Comparison of ENCODE assay signal across 1 cellular context in the genomic region with DNA sequence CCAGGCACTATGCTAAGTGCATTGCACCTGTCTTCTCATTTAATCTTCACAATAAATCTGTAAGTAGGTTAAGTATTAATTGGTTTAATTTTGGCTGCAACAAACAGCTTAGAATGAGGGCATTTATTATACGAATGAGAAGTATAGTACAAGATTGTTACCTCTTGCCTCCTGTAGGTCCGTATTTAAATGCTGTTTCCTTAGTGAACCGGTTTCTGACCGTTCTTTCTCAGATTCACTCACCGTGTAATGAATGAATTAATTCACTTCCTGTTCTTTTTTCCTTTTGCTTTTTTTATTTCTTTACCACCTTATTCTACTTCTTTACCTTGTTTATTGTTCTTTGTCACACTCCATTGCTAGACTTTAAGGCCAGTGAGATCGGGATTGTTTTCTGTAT.
TF ChIP-seq lines count a peak whose summit lies in the region.

No MANE protein-coding gene starts in this region.

TF ChIP-seq in GM12878, 131 proteins besides CTCF, POLR2A, EP300 and RAD21 (continued from another document):
- TF ChIP-seq ZNF687 (IDR thresholded peaks at IDR 0.05) (no peak), FOXM1 (IDR thresholded peaks at IDR 0.05; ENCODE audit: low read depth, low read length) (no peak), STAT3 (IDR thresholded peaks at IDR 0.05; ENCODE audit: low read depth, low read length) (no peak), ZNF274 (IDR thresholded peaks at IDR 0.05; ENCODE audit: insufficient read depth, insufficient read length) (no peak), NR2C2 (IDR thresholded peaks at IDR 0.05; ENCODE audit: borderline replicate concordance, control insufficient read depth, insufficient read length, low read depth) (no peak), TARDBP (IDR thresholded peaks at IDR 0.05; ENCODE audit: borderline replicate concordance) (no peak), STAT1 (conservative IDR thresholded peaks at IDR 0.05) (no peak), GABPA (IDR thresholded peaks at IDR 0.05; ENCODE audit: low read depth) (no peak), PKNOX1 (IDR thresholded peaks at IDR 0.05) (no peak), MEF2A (IDR thresholded peaks at IDR 0.05; ENCODE audit: insufficient read depth, low read depth, low read length) (no peak), HDAC2 (IDR thresholded peaks at IDR 0.05) (no peak), CEBPB (IDR thresholded peaks at IDR 0.05; ENCODE audit: borderline replicate concordance in 1 of 2, low read depth in 2 of 2, low read length in 2 of 2) (no peak)
